ENCODE assay signal across 1 cellular context in the genomic region with DNA sequence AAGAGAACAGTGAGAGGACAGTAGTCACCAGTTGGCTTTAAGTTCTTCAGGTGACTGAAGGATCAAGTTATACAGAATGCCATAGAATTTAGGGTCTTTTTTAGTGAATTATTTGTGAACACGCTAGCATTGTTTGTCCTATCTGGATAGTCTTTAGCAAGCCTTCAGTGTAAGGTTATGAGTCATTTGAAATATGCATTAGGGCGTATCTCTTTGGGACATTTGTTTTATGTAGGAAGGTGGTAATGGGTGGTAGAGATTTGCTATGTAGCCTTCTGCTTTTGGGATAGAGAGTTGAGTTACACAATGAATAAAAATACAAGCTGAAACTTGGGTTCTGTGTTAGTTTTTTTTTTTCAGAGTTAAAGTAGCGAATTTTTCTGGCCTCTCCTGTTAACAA.
TF ChIP-seq lines count a peak whose summit lies in the region.

No MANE protein-coding gene starts in this region.

TF ChIP-seq in endothelial cell of umbilical vein, 7 proteins besides CTCF, POLR2A, EP300 and RAD21:
- no peak for TF ChIP-seq MYC (IDR thresholded peaks at IDR 0.05; ENCODE audit: low read depth, low read length)
- TF ChIP-seq, protein P1, sequence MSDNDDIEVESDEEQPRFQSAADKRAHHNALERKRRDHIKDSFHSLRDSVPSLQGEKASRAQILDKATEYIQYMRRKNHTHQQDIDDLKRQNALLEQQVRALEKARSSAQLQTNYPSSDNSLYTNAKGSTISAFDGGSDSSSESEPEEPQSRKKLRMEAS (IDR thresholded peaks at IDR 0.05; ENCODE audit: insufficient read depth, insufficient read length), result no peak
- no peak for TF ChIP-seq GATA2 (IDR thresholded peaks at IDR 0.05; ENCODE audit: insufficient read depth, insufficient read length, low read depth, low read length)
- TF ChIP-seq JUN (IDR thresholded peaks at IDR 0.05; ENCODE audit: borderline replicate concordance, insufficient read depth, insufficient read length, low read depth), result no peak
- TF ChIP-seq FOS (IDR thresholded peaks at IDR 0.05; ENCODE audit: borderline replicate concordance, insufficient read depth, low read length), result no peak
- no peak for TF ChIP-seq EZH2 (IDR thresholded peaks at IDR 0.05; ENCODE audit: borderline replicate concordance, low read depth, low read length, severe bottlenecking)
- TF ChIP-seq POLR2AphosphoS5 (IDR thresholded peaks at IDR 0.05; ENCODE audit: insufficient read depth, low read depth, low read length), result no peak
TF ChIP-seq in endothelial cell of umbilical vein: peak in this region for 0.
